Comparison of ENCODE assay signal across 12 cellular contexts in the genomic region with DNA sequence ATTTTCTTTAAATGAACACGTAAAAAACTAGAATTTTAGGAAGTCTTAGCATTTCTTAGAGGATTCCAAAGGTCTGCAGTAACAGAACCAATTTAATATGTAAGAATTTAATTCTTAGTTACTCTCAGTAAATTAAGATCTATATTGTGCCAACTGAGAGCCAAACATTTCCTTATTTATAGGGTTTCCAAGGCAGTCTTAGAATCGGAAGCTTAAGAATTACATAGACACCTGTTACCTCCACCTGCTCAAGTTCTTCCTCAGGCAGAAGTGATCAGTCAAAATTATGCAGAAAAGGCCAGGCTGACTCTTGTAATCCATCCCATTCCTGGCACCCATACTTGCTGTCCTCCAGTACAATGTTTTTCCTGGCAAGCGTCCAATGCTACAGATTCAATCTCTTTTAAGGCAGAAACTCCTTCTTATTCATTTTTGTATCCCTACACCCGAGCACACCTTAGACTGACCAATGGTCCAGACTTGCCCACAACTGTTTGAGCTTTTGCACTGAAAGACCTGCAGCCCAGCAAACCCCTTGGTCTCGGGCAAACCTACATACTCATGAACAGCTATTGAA.
A peak's percentile ranks its signal among the peaks of the same experiment; 100 is the strongest.
DNase-seq lines count a peak whose midpoint lies in the region; ATAC-seq and TF ChIP-seq lines count a peak whose summit lies in the region.
"Had no signal": no experiment of that assay in that cellular context is flagged by ENCODE, and none has a peak within 500 bp of the region (broad histone marks: within the 10 kb centered on the region; RNA-seq: fewer than 3 reads in every experiment).

No MANE protein-coding gene starts in this region.

- H2BK120ac ChIP-seq in IMR-90 (ENCODE audit: low read depth, low read length) = no peak overlapping the region

- H3K79me1 ChIP-seq in IMR-90 (ENCODE audit: low read depth in 1 of 2, low read length in 2 of 2) = peaks cover 19 to 69% of the 10 kb centered on the region in 2 experiments

- in situ Hi-C loops in IMR-90 (cut with MboI; ENCODE audit: low sequenced_read_pairs) = no loop called here

- peaks cover 4% of the 10 kb centered on the region; the same call in 1 of the 2 replicates for H4K20me1 ChIP-seq in IMR-90 (ENCODE audit: insufficient read depth, low read length)
- H4K20me1 ChIP-seq: BLaER1 had no signal

- peak overlapping the region; percentile 51; the same call in 1 of the 2 replicates for H2AK5ac ChIP-seq in IMR-90 (ENCODE audit: low read depth, low read length)

- 0 out of 2 replicates have a peak overlapping the region, but pooled peaks have one; percentile 5 for H3K14ac ChIP-seq in IMR-90 (replicated peaks; ENCODE audit: low read depth, low read length)

- TF ChIP-seq POLR2A in IMR-90 (IDR thresholded peaks at IDR 0.05; ENCODE audit: low read depth, low read length) = no peak

- no peak for TF ChIP-seq RAD21 in IMR-90 (IDR thresholded peaks at IDR 0.05; ENCODE audit: low read length)

- no peak overlapping the region for H2BK20ac ChIP-seq in IMR-90 (ENCODE audit: low read depth, low read length)

- no TSS peak for BruUV-seq in IMR-90 (replicated peaks; lab: Mats Ljungman, UMichigan)

- H4K8ac ChIP-seq in IMR-90 (ENCODE audit: low read depth in 2 of 2, low read length in 2 of 2) = no peak overlapping the region

- POLR2A ChIA-PET in IMR-90 (lab: Charles Lee; ENCODE audit: unreplicated experiment) = no interaction called here

- CTCF ChIA-PET in IMR-90 (lab: Yijun Ruan, JAX) = interaction anchor here (1.3 kb wide), 1 partner anchor 26 kb away, joined by 3 read pairs; no protein-coding TSS in a partner anchor

- peak; percentile 48 for DNase-seq in BE2C
- peak; percentile 67 for DNase-seq in IMR-90
- DNase-seq in SHP77 treated with DMSO at 0.1 percent for 48 hours (lab: John Stamatoyannopoulos, UW) = peak; percentile 22
- peak; percentile 43 for DNase-seq in fibroblast of villous mesenchyme (ENCODE audit: low read depth)
- no peak for DNase-seq in stimulated activated CD4-positive, alpha-beta T cell treated with anti-CD3 and anti-CD28 coated beads, Interleukin-4, amount 100 ng/mL, for 4 hours
- DNase-seq in HK-2 (ENCODE audit: unreplicated experiment) = no peak
- DNase-seq in hepatic stellate cell (ENCODE audit: low spot score) = no peak
- DNase-seq: activated B cell treated with CpG ODN at 0.5 μM for 24 hours, KG1 had no signal

- no peaks in the 10 kb centered on the region for H3K9me3 ChIP-seq in BE2C
- no peaks in the 10 kb centered on the region for H3K9me3 ChIP-seq in IMR-90 (ENCODE audit: control insufficient read depth, insufficient read depth, low read length)
- H3K9me3 ChIP-seq: BLaER1 had no signal

- H3K4me3 ChIP-seq in BE2C (ENCODE audit: low read depth, low read length) = no peak overlapping the region
- H3K4me3 ChIP-seq in IMR-90 (ENCODE audit: insufficient read depth, low read depth, low read length) = no peak overlapping the region
- H3K4me3 ChIP-seq in fibroblast of villous mesenchyme (ENCODE audit: low read depth, low read length) = no peak overlapping the region
- H3K4me3 ChIP-seq: BLaER1, coronary artery had no signal

- intact Hi-C loops in IMR-90 (cut with micrococcal nuclease) = no loop called here

- no peak overlapping the region for H4K91ac ChIP-seq in IMR-90 (ENCODE audit: insufficient read depth, low read depth, low read length)

- no peak overlapping the region for H2AFZ ChIP-seq in IMR-90 (replicated peaks; ENCODE audit: low read length, poor library complexity)

- no peak overlapping the region for H4K5ac ChIP-seq in IMR-90 (ENCODE audit: low read depth, low read length)

- no peak overlapping the region for H3K23ac ChIP-seq in IMR-90 (ENCODE audit: low read depth, low read length)

- no peak overlapping the region for H3K4ac ChIP-seq in IMR-90 (ENCODE audit: low read depth, low read length)

- TF ChIP-seq CTCF in BE2C (IDR thresholded peaks at IDR 0.05; ENCODE audit: low read depth, low read length) = no peak
- no peak for TF ChIP-seq CTCF in IMR-90 (conservative IDR thresholded peaks at IDR 0.05; ENCODE audit: low read depth, low read length)
- TF ChIP-seq CTCF in fibroblast of villous mesenchyme (IDR thresholded peaks at IDR 0.05; ENCODE audit: insufficient read depth, low read depth, low read length) = no peak

- H3K18ac ChIP-seq in IMR-90 (ENCODE audit: low read depth, low read length) = no peak overlapping the region

- no peak overlapping the region for H3K9ac ChIP-seq in IMR-90 (ENCODE audit: low read depth, low read length)
- H3K9ac ChIP-seq: BLaER1 had no signal

- no peaks in the 10 kb centered on the region for H3K4me1 ChIP-seq in BE2C
- H3K4me1 ChIP-seq in IMR-90 (ENCODE audit: control insufficient read depth, insufficient read depth, low read length) = peaks cover 9% of the 10 kb centered on the region
- H3K4me1 ChIP-seq: BLaER1 had no signal

- no peak overlapping the region for H2BK5ac ChIP-seq in IMR-90 (ENCODE audit: low read depth, low read length, poor library complexity, severe bottlenecking)

- H3K4me2 ChIP-seq in IMR-90 (ENCODE audit: low read depth, low read length) = no peak overlapping the region
- H3K4me2 ChIP-seq: BLaER1 had no signal

- H2BK15ac ChIP-seq in IMR-90 (ENCODE audit: low read depth, low read length) = no peak overlapping the region

- peaks cover 19% of the 10 kb centered on the region for H3K9me1 ChIP-seq in IMR-90 (ENCODE audit: insufficient read depth, low read length)

- WGBS in IMR-90 (ENCODE audit: extremely low coverage in 2 of 2, insufficient read length in 1 of 2), 2 experiments = 85% methylated on average over 2 of the region's 5 CpGs; no CpG with 5 or more reads in 1 of the 2 experiments

- no peak overlapping the region for H3K56ac ChIP-seq in IMR-90 (ENCODE audit: extremely low read depth, insufficient read depth, low read length)

- H2AK9ac ChIP-seq in IMR-90 (replicated peaks; ENCODE audit: low read depth, low read length, poor library complexity) = no peak overlapping the region

- H3K36me3 ChIP-seq in BE2C (no peaks in the 10 kb centered on the region), IMR-90 (ENCODE audit: control insufficient read depth, insufficient read depth, low read length) (peaks cover 3% of the 10 kb centered on the region; the same call in 1 of the 2 replicates)
- H3K36me3 ChIP-seq: BLaER1 had no signal

- dilution Hi-C loops in IMR-90 (cut with HindIII; ENCODE audit: low sequenced_read_pairs, unreplicated experiment) = no loop called here

- no peak overlapping the region for H3K27ac ChIP-seq in IMR-90 (ENCODE audit: insufficient read depth, low read length)
- H3K27ac ChIP-seq: BLaER1, coronary artery had no signal

- ATAC-seq in IMR-90 (ENCODE audit: low read depth) = no peak
- no peak for ATAC-seq in GM19035 (IDR thresholded peaks at IDR 0.05; ENCODE audit: unreplicated experiment)

- H3K27me3 ChIP-seq in BE2C (no peaks in the 10 kb centered on the region), IMR-90 (ENCODE audit: control insufficient read depth, insufficient read depth, low read length) (no peaks in the 10 kb centered on the region)
- H3K27me3 ChIP-seq: BLaER1 had no signal

TF ChIP-seq in IMR-90, 13 proteins besides CTCF, POLR2A, EP300 and RAD21:
- TF ChIP-seq RFX5 (IDR thresholded peaks at IDR 0.05; ENCODE audit: low read depth, low read length) (no peak), FOS (IDR thresholded peaks at IDR 0.05; ENCODE audit: low read depth, low read length) (no peak), CEBPB (IDR thresholded peaks at IDR 0.05; ENCODE audit: low read depth, low read length) (no peak), CHD1 (IDR thresholded peaks at IDR 0.05; ENCODE audit: low read depth, low read length) (no peak), USF2 (IDR thresholded peaks at IDR 0.05; ENCODE audit: low read depth, low read length) (no peak), MXI1 (IDR thresholded peaks at IDR 0.05; ENCODE audit: borderline replicate concordance, low read depth, low read length) (no peak), MAZ (IDR thresholded peaks at IDR 0.05; ENCODE audit: borderline replicate concordance, low read depth, low read length) (no peak), MAFK (IDR thresholded peaks at IDR 0.05; ENCODE audit: low read depth, low read length) (no peak)

Comparison
In these comparisons a context has a peak if more than half of its experiments do, and no peak if none do; other contexts are left out.
1. DNase-seq: peak in BE2C (single experiment), IMR-90 (single experiment), SHP77 treated with DMSO at 0.1 percent for 48 hours (single experiment) and fibroblast of villous mesenchyme (single experiment); none in stimulated activated CD4-positive, alpha-beta T cell treated with anti-CD3 and anti-CD28 coated beads, Interleukin-4, amount 100 ng/mL, for 4 hours (0 of 2), HK-2 (single experiment) and hepatic stellate cell (single experiment).